In genomic region chr20:62685781-62686555, GRCh38 we compare ENCODE assay signal across 9 cellular contexts. TPM values are rescaled to one million over a fixed set of nuclear protein-coding genes. Genes with fewer than 3 reads are reported as not detected.
DNase-seq lines count a peak whose midpoint lies in the region; ATAC-seq and TF ChIP-seq lines count a peak whose summit lies in the region.
"Had no signal": no experiment of that assay in that cellular context is flagged by ENCODE, and none has a peak within 500 bp of the region (broad histone marks: within the 10 kb centered on the region; RNA-seq: fewer than 3 reads in every experiment).

No MANE protein-coding gene starts in this region.

- peaks cover 4 to 16% (median 6%) of the 10 kb centered on the region in 4 donors for H3K4me1 Mint-ChIP-seq in CD4-positive, alpha-beta memory T cell

- H3K36me3 ChIP-seq in CD4-positive, alpha-beta memory T cell (ENCODE audit: insufficient read depth, low read length), result no peaks in the 10 kb centered on the region
- H3K36me3 ChIP-seq in PC-9 (ENCODE audit: low read depth), result no peaks in the 10 kb centered on the region
- H3K36me3 ChIP-seq in brain microvascular endothelial cell (replicated peaks), result no peaks in the 10 kb centered on the region

- no peaks in the 10 kb centered on the region for H3K9me2 ChIP-seq in PC-9 (ENCODE audit: insufficient read depth)

- no peaks in the 10 kb centered on the region for H3K27me3 ChIP-seq in CD4-positive, alpha-beta memory T cell (ENCODE audit: insufficient read depth, low read length)
- H3K27me3 ChIP-seq in PC-9 (ENCODE audit: insufficient read depth, low read depth) (no peaks in the 10 kb centered on the region), brain microvascular endothelial cell (replicated peaks) (peaks cover 9% of the 10 kb centered on the region)

- no peak overlapping the region for H3K27ac ChIP-seq in CD4-positive, alpha-beta memory T cell (ENCODE audit: low read depth, low read length)
- no peak overlapping the region for H3K27ac ChIP-seq in PC-9
- no peak overlapping the region for H3K27ac ChIP-seq in brain microvascular endothelial cell

- peaks cover 6% of the 10 kb centered on the region; the same call in 1 of the 2 replicates for H3F3A ChIP-seq in PC-9 (ENCODE audit: insufficient read depth, low read depth)

- H4K20me1 ChIP-seq in PC-9 (ENCODE audit: insufficient read depth), result no peaks in the 10 kb centered on the region

- H3K4me1 ChIP-seq in CD4-positive, alpha-beta memory T cell (ENCODE audit: insufficient read depth, low read length), result peaks cover 9% of the 10 kb centered on the region
- 0 out of 2 replicates have a peak, but pooled peaks cover 7% of the 10 kb centered on the region for H3K4me1 ChIP-seq in PC-9 (replicated peaks; ENCODE audit: insufficient read depth)

- intact Hi-C loops in CD4-positive, alpha-beta memory T cell (cut with micrococcal nuclease), result no loop called here
- intact Hi-C loops in PC-9 (cut with micrococcal nuclease; ENCODE audit: unreplicated experiment), result loop anchor here (5.0 kb wide), 1 partner anchor 106 kb away; no protein-coding TSS in a partner anchor

- peak overlapping the region in 1 of 7 donors; percentile 30 for H3K27ac Mint-ChIP-seq in CD4-positive, alpha-beta memory T cell

- H3K36me3 Mint-ChIP-seq in CD4-positive, alpha-beta memory T cell, result no peaks in the 10 kb centered on the region

- peak overlapping the region in 5 of 8 donors; percentile 31 to 79 (median 68) for H3K4me3 Mint-ChIP-seq in CD4-positive, alpha-beta memory T cell

- no peak overlapping the region for H3K4me2 ChIP-seq in PC-9

- peaks cover 0 to 6% of the 10 kb centered on the region in 2 donors for H3K27me3 Mint-ChIP-seq in CD4-positive, alpha-beta memory T cell

- no peak for ATAC-seq in HG03432 (IDR thresholded peaks at IDR 0.05; ENCODE audit: unreplicated experiment)
- no peak for ATAC-seq in HG03565 (IDR thresholded peaks at IDR 0.05; ENCODE audit: unreplicated experiment)

- no TSS peak for BruUV-seq in PC-9 (replicated peaks; lab: Mats Ljungman, UMichigan)

- TF ChIP-seq CTCF in PC-9 (conservative IDR thresholded peaks at IDR 0.05), result no peak
- TF ChIP-seq CTCF in brain microvascular endothelial cell (IDR thresholded peaks at IDR 0.05; ENCODE audit: low read depth, low read length, missing control alignments), result no peak

- H3K9me3 ChIP-seq in CD4-positive, alpha-beta memory T cell (ENCODE audit: control insufficient read depth in 1 of 2, low read length in 2 of 2), result no peaks in the 10 kb centered on the region
- H3K9me3 ChIP-seq in PC-9 (ENCODE audit: insufficient read depth, low read depth), result no peaks in the 10 kb centered on the region

- in situ Hi-C loops in brain microvascular endothelial cell (cut with HindIII; ENCODE audit: low pct_ligation_motif_present, low sequenced_read_pairs), result no loop called here

- H3K9me3 Mint-ChIP-seq in CD4-positive, alpha-beta memory T cell, result no peaks in the 10 kb centered on the region

- POLR2A ChIA-PET in CD4-positive, alpha-beta memory T cell (lab: Charles Lee; ENCODE audit: partially characterized antibody), result interaction anchor here (1.3 kb wide), 1 partner anchor 108 kb away, joined by 3 read pairs; no protein-coding TSS in a partner anchor
- POLR2A ChIA-PET in PC-9 (lab: Charles Lee; ENCODE audit: unreplicated experiment), result no interaction called here

- H3K4me3 ChIP-seq in CD4-positive, alpha-beta memory T cell (ENCODE audit: low read length in 2 of 2), result no peak overlapping the region
- H3K4me3 ChIP-seq in PC-9 (no peak overlapping the region), brain microvascular endothelial cell (ENCODE audit: low read depth, low read length) (no peak overlapping the region)

- H3K79me2 ChIP-seq in PC-9 (ENCODE audit: low read depth), result no peaks in the 10 kb centered on the region

- H2AFZ ChIP-seq in PC-9, result no peak overlapping the region

- CTCF ChIA-PET in CD4-positive, alpha-beta memory T cell (lab: Charles Lee; ENCODE audit: partially characterized antibody), result interaction anchor here (0.9 kb wide), 1 partner anchor 18 kb away, joined by 3 read pairs; no protein-coding TSS in a partner anchor
- CTCF ChIA-PET in PC-9 (lab: Charles Lee), result no interaction called here

- DNase-seq in CD4-positive, alpha-beta memory T cell, result peak in 1 of 5 donors; percentile 19
- peak; percentile 76 for DNase-seq in NCI-H146 (lab: John Stamatoyannopoulos, UW)
- DNase-seq in SKM-1 treated with dmso at 0.1 percent for 144 hours (lab: John Stamatoyannopoulos, UW; ENCODE audit: unreplicated experiment), result peak; percentile 83
- peak; percentile 56 for DNase-seq in left kidney (ENCODE audit: low read depth, low spot score)
- DNase-seq in PC-9, result no peak
- no peak for DNase-seq in brain microvascular endothelial cell

RNA-seq across cellular contexts. Expression of gene NTSR1, which starts 22.7 kb away (rescaled TPM):
- under 1 TPM; 0.30 to 0.38 TPM for total RNA-seq in CD4-positive, alpha-beta memory T cell
- polyA plus RNA-seq in CD4-positive, alpha-beta memory T cell, result not detected
- 0.98 and 1.3 TPM in 2 replicates for total RNA-seq in PC-9 (2021)
- total RNA-seq: SK-MEL-5 had no signal

RNA-seq across cellular contexts. Expression of gene SLCO4A1, which starts 43.7 kb away (rescaled TPM):
- under 1 TPM; 0.97 to 0.99 TPM for total RNA-seq in CD4-positive, alpha-beta memory T cell
- polyA plus RNA-seq in CD4-positive, alpha-beta memory T cell, result under 1 TPM in 1 of 2 donors, not detected in 1; 0.49 TPM
- 14.1 and 19.3 TPM in 2 replicates for total RNA-seq in PC-9 (2021)

Comparison
In these comparisons a context has a peak if more than half of its experiments do, and no peak if none do; other contexts are left out.
1. DNase-seq: peak in NCI-H146 (single experiment), SKM-1 treated with dmso at 0.1 percent for 144 hours (single experiment) and left kidney (single experiment); none in PC-9 (0 of 2) and brain microvascular endothelial cell (single experiment).